18 cellular contexts compared by ENCODE assay signal in genomic region chr13:31437975-31438374, GRCh38.
"Had no signal": no experiment of that assay in that cellular context is flagged by ENCODE, and none has a peak within 500 bp of the region (broad histone marks: within the 10 kb centered on the region; RNA-seq: fewer than 3 reads in every experiment).

No MANE protein-coding gene starts in this region.

- H3K4me3 ChIP-seq: cardiac muscle cell, heart left ventricle, lower lobe of right lung, neural progenitor cell, psoas muscle, right lobe of liver, smooth muscle cell, suprapubic skin had no signal

- DNase-seq: activated CD4-positive, alpha-beta T cell treated with anti-CD3 and anti-CD28 coated beads for 1 hour; activated CD4-positive, alpha-beta T cell treated with anti-CD3 and anti-CD28 coated beads, Interleukin-2, amount 50 U/mL, for 4 hours; activated naive CD4-positive, alpha-beta T cell treated with Interleukin-2 at 50 U/mL for 16 hours; heart left ventricle; left cardiac atrium; lower lobe of right lung; psoas muscle; right lobe of liver; stimulated activated CD4-positive, alpha-beta T cell treated with anti-CD3 and anti-CD28 coated beads, Interleukin-4, amount 100 ng/mL, for 4 hours had no signal

- ATAC-seq: activated T-helper 17 cell treated with anti-CD3 and anti-CD28 coated beads, Interleukin-2, amount 50 U/mL, for 72 hours; esophagus mucosa; heart left ventricle; left cardiac atrium; lower lobe of right lung; psoas muscle; right lobe of liver had no signal

- H3K4me3 Mint-ChIP-seq: activated T-helper 17 cell treated with anti-CD3 and anti-CD28 coated beads, Interleukin-2, amount 50 U/mL, for 72 hours; neural progenitor cell; stimulated activated naive CD8-positive, alpha-beta T cell treated with anti-CD3 and anti-CD28 coated beads, Interleukin-15, Interleukin-2, amounts not matched to agents 100 ng/mL and 50 ng/mL, for 24 hours; type B pancreatic cell had no signal

- H3K27ac Mint-ChIP-seq: activated T-helper 17 cell treated with anti-CD3 and anti-CD28 coated beads, Interleukin-2, amount 50 U/mL, for 72 hours; neural progenitor cell; stimulated activated naive CD8-positive, alpha-beta T cell treated with anti-CD3 and anti-CD28 coated beads, Interleukin-15, Interleukin-2, amounts not matched to agents 100 ng/mL and 50 ng/mL, for 24 hours; type B pancreatic cell had no signal

- H3K9me3 Mint-ChIP-seq: activated T-helper 17 cell treated with anti-CD3 and anti-CD28 coated beads, Interleukin-2, amount 50 U/mL, for 72 hours; stimulated activated naive CD8-positive, alpha-beta T cell treated with anti-CD3 and anti-CD28 coated beads, Interleukin-15, Interleukin-2, amounts not matched to agents 100 ng/mL and 50 ng/mL, for 24 hours had no signal

- H3K4me1 Mint-ChIP-seq: activated T-helper 17 cell treated with anti-CD3 and anti-CD28 coated beads, Interleukin-2, amount 50 U/mL, for 72 hours had no signal

- H3K36me3 Mint-ChIP-seq: neural progenitor cell, type B pancreatic cell had no signal

- H3K27ac ChIP-seq: cardiac muscle cell, heart left ventricle, lower lobe of right lung, neural progenitor cell, psoas muscle, right lobe of liver, suprapubic skin, VCaP had no signal
